Comparison of ENCODE assay signal across 21 cellular contexts in the genomic region with DNA sequence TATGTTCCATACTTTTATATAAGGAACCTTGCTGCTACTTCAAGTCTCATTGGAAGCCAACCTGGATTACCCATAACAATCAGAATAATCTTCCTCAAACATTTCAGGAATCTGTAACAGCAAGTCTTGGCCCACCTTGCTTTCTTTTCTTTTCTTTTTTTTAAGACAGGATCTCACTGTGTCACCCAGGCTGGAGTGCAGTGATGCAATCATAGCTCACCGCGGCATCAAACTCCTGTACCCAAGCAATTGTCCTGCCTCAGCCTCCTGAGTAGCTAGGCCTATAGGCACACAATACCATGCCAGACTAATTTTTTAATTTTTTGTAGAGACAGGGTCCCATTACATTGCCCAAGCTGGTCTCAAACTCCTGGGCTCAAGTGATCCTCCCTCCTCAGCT. TPM values are rescaled to one million over a fixed set of nuclear protein-coding genes. Genes with fewer than 3 reads are reported as not detected.
A peak's percentile ranks its signal among the peaks of the same experiment; 100 is the strongest.
DNase-seq lines count a peak whose midpoint lies in the region; ATAC-seq, FAIRE-seq and TF ChIP-seq lines count a peak whose summit lies in the region.
"Had no signal": no experiment of that assay in that cellular context is flagged by ENCODE, and none has a peak within 500 bp of the region (broad histone marks: within the 10 kb centered on the region; RNA-seq: fewer than 3 reads in every experiment).

No MANE protein-coding gene starts in this region.

- WGBS in HepG2 (ENCODE audit: low lambda C conversion rate), result 0% methylated on average over 2 of the region's 2 CpGs
- WGBS in right lobe of liver (ENCODE audit: insufficient coverage, low coverage, low lambda C conversion rate, missing lambda C conversion rate), result 88% methylated on average over 2 of the region's 2 CpGs
- 93 to 95% methylated on average over 2 of the region's 2 CpGs for WGBS in heart right ventricle, 2 donors

- DNase-seq in HepG2 (ENCODE audit: low spot score) (no peak), right lobe of liver (no peak), astrocyte of the hippocampus (ENCODE audit: low read depth, low spot score) (peak; percentile 12), epithelial cell of prostate (ENCODE audit: low read depth, low spot score) (no peak), heart right ventricle (no peak), T-helper 2 cell (no peak), Karpas-422 (no peak)
- DNase-seq: CD4-positive, alpha-beta T cell; DMS53; NCI-H2029; NCI-H446; NCI-H524 treated with DMSO at 0.1 percent for 48 hours; NCI-H774; T-cell had no signal

- H3K36me3 ChIP-seq in HepG2 (replicated peaks in 1 of 2; ENCODE audit: control insufficient read depth in 1 of 2, insufficient read depth in 2 of 2, low read length in 2 of 2), result no peaks in the 10 kb centered on the region
- no peaks in the 10 kb centered on the region for H3K36me3 ChIP-seq in right lobe of liver
- H3K36me3 ChIP-seq in heart right ventricle, result no peaks in the 10 kb centered on the region
- H3K36me3 ChIP-seq in Karpas-422 (ENCODE audit: insufficient read depth, low read length), result no peaks in the 10 kb centered on the region
- H3K36me3 ChIP-seq: BLaER1 had no signal

- TF ChIP-seq CTCF in HepG2 (CRISPR knock-in tag; IDR thresholded peaks at IDR 0.05), result no peak
- no peak for TF ChIP-seq CTCF in right lobe of liver (IDR thresholded peaks at IDR 0.05)
- TF ChIP-seq CTCF in heart right ventricle (IDR thresholded peaks at IDR 0.05), result no peak

- no peak for TF ChIP-seq EP300 in HepG2 (IDR thresholded peaks at IDR 0.05; ENCODE audit: low read depth in 2 of 2, low read length in 2 of 2)
- TF ChIP-seq EP300 in HepG2 (CRISPR knock-in tag; IDR thresholded peaks at IDR 0.05; ENCODE audit: borderline replicate concordance), result no peak

- no peaks in the 10 kb centered on the region for H3K9me2 ChIP-seq in Karpas-422 (replicated peaks; ENCODE audit: insufficient read depth, low read length)

- intact Hi-C loops in HepG2 (cut with micrococcal nuclease; ENCODE audit: unreplicated experiment) (no loop called here), right lobe of liver (cut with DNase I) (no loop called here), heart right ventricle (cut with DNase I) (no loop called here)

- CTCF ChIA-PET in HepG2 (lab: Yijun Ruan, JAX; ENCODE audit: low intra/inter-chr PET ratio, low total read pairs), result no interaction called here

- no peaks in the 10 kb centered on the region for H3K9me3 ChIP-seq in HepG2 (ENCODE audit: low read length)
- H3K9me3 ChIP-seq in right lobe of liver, result no peaks in the 10 kb centered on the region
- no peaks in the 10 kb centered on the region for H3K9me3 ChIP-seq in heart right ventricle
- H3K9me3 ChIP-seq in Karpas-422 (ENCODE audit: low read length), result no peaks in the 10 kb centered on the region
- H3K9me3 ChIP-seq: BLaER1 had no signal

- POLR2A ChIA-PET in HepG2 (lab: Yijun Ruan, JAX), result interaction anchor here (2.5 kb wide), 1 partner anchor 29 kb away, joined by 17 read pairs; a partner anchor contains a TSS

- H4K20me1 ChIP-seq in HepG2 (ENCODE audit: insufficient read depth, low read length) (no peaks in the 10 kb centered on the region), Karpas-422 (ENCODE audit: insufficient read depth, low read depth, low read length) (no peaks in the 10 kb centered on the region)
- H4K20me1 ChIP-seq: BLaER1 had no signal

- ATAC-seq in HepG2, result peak; percentile 47; the same call in 2 of the 3 replicates
- ATAC-seq in right lobe of liver, result no peak
- ATAC-seq in heart right ventricle, result no peak
- ATAC-seq in HG02623 (IDR thresholded peaks at IDR 0.05; ENCODE audit: unreplicated experiment), result no peak
- ATAC-seq: HCT116, T-cell had no signal

- H3K27me3 ChIP-seq in HepG2 (ENCODE audit: control insufficient read depth in 1 of 2, insufficient read depth in 2 of 2, low read length in 2 of 2) (no peaks in the 10 kb centered on the region), right lobe of liver (no peaks in the 10 kb centered on the region), heart right ventricle (no peaks in the 10 kb centered on the region), Karpas-422 (ENCODE audit: low read length) (no peaks in the 10 kb centered on the region)
- H3K27me3 ChIP-seq: BLaER1 had no signal

- H3K4me1 ChIP-seq in HepG2 (ENCODE audit: insufficient read depth, low read length), result peaks cover 43% of the 10 kb centered on the region
- H3K4me1 ChIP-seq in right lobe of liver, result no peaks in the 10 kb centered on the region
- no peaks in the 10 kb centered on the region for H3K4me1 ChIP-seq in heart right ventricle
- H3K4me1 ChIP-seq in Karpas-422 (ENCODE audit: low read length), result peaks cover 6% of the 10 kb centered on the region
- H3K4me1 ChIP-seq: BLaER1 had no signal

- H3K9ac ChIP-seq in HepG2 (ENCODE audit: insufficient read depth, low read depth, low read length), result no peak overlapping the region
- H3K9ac ChIP-seq in Karpas-422 (ENCODE audit: low read length), result no peak overlapping the region
- H3K9ac ChIP-seq: BLaER1, KMS-11 had no signal

- BruUV-seq in HepG2 (replicated peaks; lab: Mats Ljungman, UMichigan), result no TSS peak

- H3K79me2 ChIP-seq in HepG2 (ENCODE audit: insufficient read depth, low read length) (no peaks in the 10 kb centered on the region), Karpas-422 (ENCODE audit: low read length) (no peaks in the 10 kb centered on the region)

- H2AFZ ChIP-seq in HepG2 (ENCODE audit: low read length), result no peak overlapping the region
- H2AFZ ChIP-seq in Karpas-422 (ENCODE audit: low read length), result no peak overlapping the region

- in situ Hi-C loops in HepG2 (cut with HindIII; ENCODE audit: extremely low pct_ligation_motif_present, low pct_unique_long_range_greater_than_20kb), result no loop called here

- H3K4me2 ChIP-seq in HepG2 (ENCODE audit: low read depth, low read length) (no peak overlapping the region), Karpas-422 (ENCODE audit: low read depth, low read length, poor library complexity, severe bottlenecking) (no peak overlapping the region)
- H3K4me2 ChIP-seq: BLaER1, KMS-11 had no signal

- FAIRE-seq in HepG2 (lab: Jason Lieb, UNC), result no peak
- FAIRE-seq: A204.1, GM18507, RCC 7860 had no signal

- no peak for TF ChIP-seq RAD21 in HepG2 (CRISPR knock-in tag; IDR thresholded peaks at IDR 0.05)

- no peak for TF ChIP-seq POLR2A in HepG2 (IDR thresholded peaks at IDR 0.05; ENCODE audit: insufficient read depth in 1 of 2, low read depth in 2 of 2, low read length in 2 of 2)
- no peak for TF ChIP-seq POLR2A in right lobe of liver (IDR thresholded peaks at IDR 0.05)

- no peak overlapping the region for H3K4me3 ChIP-seq in HepG2 (replicated peaks in 1 of 3; ENCODE audit: insufficient read depth in 1 of 3, low read depth in 2 of 3, low read length in 3 of 3)
- no peak overlapping the region for H3K4me3 ChIP-seq in right lobe of liver
- H3K4me3 ChIP-seq in heart right ventricle, result no peak overlapping the region
- H3K4me3 ChIP-seq in Karpas-422 (ENCODE audit: low read length), result no peak overlapping the region
- H3K4me3 ChIP-seq: BLaER1 had no signal

- H3K27ac ChIP-seq in HepG2 (ENCODE audit: extremely low read length, insufficient read depth, low read length), result no peak overlapping the region
- no peak overlapping the region for H3K27ac ChIP-seq in right lobe of liver
- peak overlapping the region; percentile 66 for H3K27ac ChIP-seq in epithelial cell of prostate
- no peak overlapping the region for H3K27ac ChIP-seq in heart right ventricle
- H3K27ac ChIP-seq in Karpas-422 (ENCODE audit: low read length), result no peak overlapping the region
- H3K27ac ChIP-seq: BLaER1, KMS-11 had no signal

RNA-seq across cellular contexts. Expression of a gene that starts 29.3 kb away (rescaled TPM):
- total RNA-seq in HepG2 (2016; rRNA removed; fragmentation: Illumina TruSeq; extraction: Trizol) (5.8 and 7.6 TPM in 2 replicates), right lobe of liver (1 to 10 TPM; 3.4 to 6.8 (median 4.4) TPM), heart right ventricle (1 to 10 TPM; 2.9 to 5.4 (median 3.7) TPM)
- total RNA-seq in HepG2 (2016; cell fraction: cytosol; rRNA removed; fragmentation: Illumina TruSeq; extraction: Trizol; ENCODE audit: low read depth), result 1.8 and 4.1 TPM in 2 replicates
- 4.7 and 5.0 TPM in 2 replicates for total RNA-seq in HepG2 (2016; cell fraction: insoluble cytoplasmic fraction; rRNA removed; fragmentation: Illumina TruSeq; extraction: Trizol)
- total RNA-seq in HepG2 (2016; cell fraction: membrane; rRNA removed; fragmentation: Illumina TruSeq; extraction: Trizol), result 2.4 and 3.3 TPM in 2 replicates
- total RNA-seq in HepG2 (2016; cell fraction: nucleus; rRNA removed; fragmentation: Illumina TruSeq; extraction: Trizol), result 8.7 and 10.3 TPM in 2 replicates
- polyA plus RNA-seq in HepG2 (2011; rRNA removed) (5.7 and 8.3 TPM in 2 replicates), heart right ventricle (1 to 10 TPM in 1 of 2 donors, under 1 TPM in 1; 0.75 to 3.1 TPM)
- 2.5 and 2.9 TPM in 2 replicates for polyA plus RNA-seq in HepG2 (2011; cell fraction: cytosol; rRNA removed)
- polyA plus RNA-seq in HepG2 (2011; cell fraction: nucleus; rRNA removed), result 22.9 and 26.5 TPM in 2 replicates
- polyA plus RNA-seq in HepG2 (2012), result 3.2 and 5.1 TPM in 2 replicates
- 0.12 and 0.21 TPM in 2 replicates for polyA plus RNA-seq in HepG2 (2016; cell fraction: cytosol; fragmentation: Illumina TruSeq; extraction: Trizol; ENCODE audit: low read depth)
- polyA plus RNA-seq in HepG2 (2016; cell fraction: insoluble cytoplasmic fraction; fragmentation: Illumina TruSeq; extraction: Trizol; ENCODE audit: low read depth), result 4.0 and 4.5 TPM in 2 replicates
- polyA plus RNA-seq in HepG2 (2016; cell fraction: membrane; fragmentation: Illumina TruSeq; extraction: Trizol; ENCODE audit: low read depth), result 0.57 and 0.73 TPM in 2 replicates
- polyA plus RNA-seq in HepG2 (2016; cell fraction: nucleus; fragmentation: Illumina TruSeq; extraction: Trizol; ENCODE audit: insufficient read depth, low read depth), result 15.4 and 16.4 TPM in 2 replicates
- polyA minus RNA-seq in HepG2 (2011; rRNA and poly(A)+ RNA removed; ENCODE audit: low replicate concordance), result 26.0 and 28.8 TPM in 2 replicates
- 4.9 and 5.3 TPM in 2 replicates for polyA minus RNA-seq in HepG2 (2011; cell fraction: cytosol; rRNA and poly(A)+ RNA removed)
- 10.2 and 19.1 TPM in 2 replicates for polyA minus RNA-seq in HepG2 (2011; cell fraction: nucleus; rRNA and poly(A)+ RNA removed)
- 7.1 and 9.8 TPM in 2 replicates for total RNA-seq in Karpas-422 (2014; rRNA removed; shearing (Covaris generic); ENCODE audit: low replicate concordance)

RNA-seq across cellular contexts. Expression of a gene that starts 37.7 kb away (rescaled TPM):
- 154 and 315 TPM in 2 replicates for total RNA-seq in HepG2 (2016; rRNA removed; fragmentation: Illumina TruSeq; extraction: Trizol)
- 34.6 and 35.6 TPM in 2 replicates for total RNA-seq in HepG2 (2016; cell fraction: cytosol; rRNA removed; fragmentation: Illumina TruSeq; extraction: Trizol; ENCODE audit: low read depth)
- 137 and 320 TPM in 2 replicates for total RNA-seq in HepG2 (2016; cell fraction: insoluble cytoplasmic fraction; rRNA removed; fragmentation: Illumina TruSeq; extraction: Trizol)
- total RNA-seq in HepG2 (2016; cell fraction: membrane; rRNA removed; fragmentation: Illumina TruSeq; extraction: Trizol), result 41.4 and 45.9 TPM in 2 replicates
- 264 and 296 TPM in 2 replicates for total RNA-seq in HepG2 (2016; cell fraction: nucleus; rRNA removed; fragmentation: Illumina TruSeq; extraction: Trizol)
- polyA plus RNA-seq in HepG2 (2011; rRNA removed), result 591 and 594 TPM in 2 replicates
- polyA plus RNA-seq in HepG2 (2011; cell fraction: cytosol; rRNA removed), result 396 and 486 TPM in 2 replicates
- 223 and 286 TPM in 2 replicates for polyA plus RNA-seq in HepG2 (2011; cell fraction: nucleus; rRNA removed)
- polyA plus RNA-seq in HepG2 (2012), result 481 and 597 TPM in 2 replicates
- polyA plus RNA-seq in HepG2 (2016; cell fraction: cytosol; fragmentation: Illumina TruSeq; extraction: Trizol; ENCODE audit: low read depth), result 12.9 and 14.3 TPM in 2 replicates
- 150 and 155 TPM in 2 replicates for polyA plus RNA-seq in HepG2 (2016; cell fraction: insoluble cytoplasmic fraction; fragmentation: Illumina TruSeq; extraction: Trizol; ENCODE audit: low read depth)
- 25.1 and 29.6 TPM in 2 replicates for polyA plus RNA-seq in HepG2 (2016; cell fraction: membrane; fragmentation: Illumina TruSeq; extraction: Trizol; ENCODE audit: low read depth)
- polyA plus RNA-seq in HepG2 (2016; cell fraction: nucleus; fragmentation: Illumina TruSeq; extraction: Trizol; ENCODE audit: insufficient read depth, low read depth), result 409 and 433 TPM in 2 replicates
- 59.6 and 259 TPM in 2 replicates for polyA minus RNA-seq in HepG2 (2011; rRNA and poly(A)+ RNA removed; ENCODE audit: low replicate concordance)
- 166 and 220 TPM in 2 replicates for polyA minus RNA-seq in HepG2 (2011; cell fraction: cytosol; rRNA and poly(A)+ RNA removed)
- 124 and 168 TPM in 2 replicates for polyA minus RNA-seq in HepG2 (2011; cell fraction: nucleus; rRNA and poly(A)+ RNA removed)
- total RNA-seq in right lobe of liver, result 100 to 1,000 TPM; 184 to 255 (median 252) TPM
- total RNA-seq in heart right ventricle, result 100 to 1,000 TPM; 265 to 414 (median 309) TPM
- 100 to 1,000 TPM; 115 to 142 TPM for polyA plus RNA-seq in heart right ventricle
- 50.8 and 68.3 TPM in 2 replicates for total RNA-seq in Karpas-422 (2014; rRNA removed; shearing (Covaris generic); ENCODE audit: low replicate concordance)
